In genomic region chr11:908273-908672, GRCh38 we compare ENCODE assay signal across 1 cellular context.
TF ChIP-seq lines count a peak whose summit lies in the region.

No MANE protein-coding gene starts in this region.

TF ChIP-seq in GM23338, 12 proteins besides CTCF, POLR2A, EP300 and RAD21 (continued from another document):
- no peak for TF ChIP-seq ZNF462 (CRISPR knock-in tag; IDR thresholded peaks at IDR 0.05)
- TF ChIP-seq ETS1 (IDR thresholded peaks at IDR 0.05) = no peak
- no peak for TF ChIP-seq REST (IDR thresholded peaks at IDR 0.05; ENCODE audit: unreplicated experiment)
TF ChIP-seq in GM23338: peak in this region for 0.
